ENCODE assay signal across 8 cellular contexts in genomic region chr22:50783033-50783880, GRCh38. TPM values are rescaled to one million over a fixed set of nuclear protein-coding genes. Genes with fewer than 3 reads are reported as not detected.
DNase-seq lines count a peak whose midpoint lies in the region; ATAC-seq and TF ChIP-seq lines count a peak whose summit lies in the region.
"Not testable (repeated sequence)": the region's sequence is repeated elsewhere in the genome, so short reads cannot be mapped to it uniquely, and the experiment has no call there.

TSS of gene RABL2B (minus strand) at chr22:50783636. CDS start at chr22:50782294, 1,342 bp downstream.

- DNase-seq in DMS114 treated with DMSO at 0.1 percent for 48 hours (lab: John Stamatoyannopoulos, UW; ENCODE audit: unreplicated experiment) (peak; percentile 57), OCI-M2 (lab: John Stamatoyannopoulos, UW; ENCODE audit: unreplicated experiment) (peak; percentile 60), activated T-cell treated with anti-CD3 and anti-CD28 coated beads for 48 hours (ENCODE audit: low read depth) (peak; percentile 91), erythroblast (lab: John Stamatoyannopoulos, UW) (peak; percentile 95 to 96), mucosa of gallbladder (ENCODE audit: low spot score) (peak; percentile 89)
- DNase-seq in stimulated activated CD8-positive, alpha-beta memory T cell treated with anti-CD3 and anti-CD28 coated beads, Interleukin-2, amount 100 ng/mL, for 48 hours (ENCODE audit: low read depth in 2 of 2), result peak; percentile 77 to 82

- not testable (repeated sequence) for H3K36me3 ChIP-seq in HUES64 (ENCODE audit: insufficient read depth, low read length)

- not testable (repeated sequence) for H3K27ac ChIP-seq in HUES64 (ENCODE audit: low read depth, low read length)

- H3K9ac ChIP-seq in HUES64 (ENCODE audit: low read depth, low read length), result peak within 1 kb of the TSS; percentile 47; the same call in 1 of the 2 replicates

- WGBS in HUES64, result 1% methylated on average over 30 of the region's 77 CpGs

- peak within 1 kb of the TSS; percentile 61 for H3K4me3 ChIP-seq in HUES64 (ENCODE audit: low read length)

- not testable (repeated sequence) for H3K27me3 ChIP-seq in HUES64 (ENCODE audit: insufficient read depth, low read length)

- peak; percentile 95 for ATAC-seq in GM21528 (IDR thresholded peaks at IDR 0.05; ENCODE audit: low FRiP score, unreplicated experiment)

- H3K4me1 ChIP-seq in HUES64 (ENCODE audit: insufficient read depth, low read length), result not testable (repeated sequence)

- H3K9me3 ChIP-seq in HUES64 (ENCODE audit: insufficient read depth, low read depth, low read length), result not testable (repeated sequence)

- TF ChIP-seq POLR2A in erythroblast (IDR thresholded peaks at IDR 0.05; ENCODE audit: low read length), result peak; percentile 32

RNA-seq across cellular contexts. Expression of gene RABL2B, which starts in this region (rescaled TPM):
- 15.8 TPM for polyA plus RNA-seq in HUES64 (2013, experiment 1 of 2)
- polyA plus RNA-seq in HUES64 (2013, experiment 2 of 2), result 18.4 TPM
- total RNA-seq in mucosa of gallbladder, result 38.3 TPM
